Comparison of ENCODE assay signal across 25 cellular contexts in genomic region chr11:79013509-79013908, GRCh38.
DNase-seq lines count a peak whose midpoint lies in the region; ATAC-seq, FAIRE-seq and TF ChIP-seq lines count a peak whose summit lies in the region.
"Had no signal": no experiment of that assay in that cellular context is flagged by ENCODE, and none has a peak within 500 bp of the region (broad histone marks: within the 10 kb centered on the region; RNA-seq: fewer than 3 reads in every experiment).

No MANE protein-coding gene starts in this region.

- H3K9me1 ChIP-seq in IMR-90 (ENCODE audit: insufficient read depth, low read length): peaks cover 8% of the 10 kb centered on the region; the same call in 1 of the 2 replicates
- no peaks in the 10 kb centered on the region for H3K9me1 ChIP-seq in endothelial cell of umbilical vein (replicated peaks; ENCODE audit: control insufficient read depth, extremely low read depth, insufficient read depth, low read length)
- no peaks in the 10 kb centered on the region for H3K9me1 ChIP-seq in keratinocyte (ENCODE audit: control insufficient read depth, extremely low read depth, insufficient read depth, low read length)

- H3K4me3 ChIP-seq in IMR-90 (ENCODE audit: insufficient read depth, low read depth, low read length) (no peak overlapping the region), endothelial cell of umbilical vein (replicated peaks in 1 of 3; ENCODE audit: insufficient read depth in 1 of 3, low read depth in 1 of 3, low read length in 3 of 3) (no peak overlapping the region), keratinocyte (ENCODE audit: control insufficient read depth in 2 of 3, extremely low read depth in 1 of 3, insufficient read depth in 2 of 3, low read depth in 1 of 3, low read length in 3 of 3) (no peak overlapping the region), SJCRH30 (no peak overlapping the region)

- in situ Hi-C loops in ACHN (cut with HindIII; ENCODE audit: low pct_ligation_motif_present, low pct_unique_long_range_greater_than_20kb, low sequenced_read_pairs) (no loop called here), IMR-90 (cut with MboI; ENCODE audit: low sequenced_read_pairs) (no loop called here)

- H2BK120ac ChIP-seq in IMR-90 (ENCODE audit: low read depth, low read length): no peak overlapping the region

- no peak for TF ChIP-seq CTCF in IMR-90 (conservative IDR thresholded peaks at IDR 0.05; ENCODE audit: low read depth, low read length)
- TF ChIP-seq CTCF in endothelial cell of umbilical vein (IDR thresholded peaks at IDR 0.05; ENCODE audit: extremely low read depth in 1 of 2, insufficient read depth in 1 of 2, low read depth in 1 of 2, low read length in 2 of 2): no peak
- no peak for TF ChIP-seq CTCF in keratinocyte (optimal IDR thresholded peaks at IDR 0.05 in 1 of 3, IDR thresholded peaks at IDR 0.05 in 1 of 3, conservative IDR thresholded peaks at IDR 0.05 in 1 of 3; ENCODE audit: extremely low read depth in 1 of 3, insufficient read depth in 2 of 3, low read length in 3 of 3)

- dilution Hi-C loops in IMR-90 (cut with HindIII; ENCODE audit: low sequenced_read_pairs, unreplicated experiment): no loop called here
- dilution Hi-C loops in endothelial cell of umbilical vein (cut with MboI; ENCODE audit: extremely low pct_ligation_motif_present, low sequenced_read_pairs): no loop called here
- dilution Hi-C loops in keratinocyte (cut with MboI; ENCODE audit: extremely low pct_ligation_motif_present, low sequenced_read_pairs): no loop called here

- FAIRE-seq in endothelial cell of umbilical vein (lab: Jason Lieb, UNC): no peak
- peak; percentile 61 for FAIRE-seq in keratinocyte (lab: Jason Lieb, UNC)
- FAIRE-seq: GM19239, H1, kidney had no signal

- TF ChIP-seq POLR2A in IMR-90 (IDR thresholded peaks at IDR 0.05; ENCODE audit: low read depth, low read length): no peak
- TF ChIP-seq POLR2A in endothelial cell of umbilical vein (IDR thresholded peaks at IDR 0.05; ENCODE audit: low read depth, low read length): no peak

- no peaks in the 10 kb centered on the region for H3K27me3 ChIP-seq in IMR-90 (ENCODE audit: control insufficient read depth, insufficient read depth, low read length)
- H3K27me3 ChIP-seq in endothelial cell of umbilical vein (ENCODE audit: control insufficient read depth in 2 of 2, insufficient read depth in 2 of 2, low read length in 2 of 2): peaks cover 0 to 4% of the 10 kb centered on the region in 2 experiments
- H3K27me3 ChIP-seq in keratinocyte (ENCODE audit: control insufficient read depth, extremely low read depth, insufficient read depth, low read length): no peaks in the 10 kb centered on the region
- no peaks in the 10 kb centered on the region for H3K27me3 ChIP-seq in SJCRH30
- H3K27me3 ChIP-seq: BE2C had no signal

- no peak for TF ChIP-seq RAD21 in IMR-90 (IDR thresholded peaks at IDR 0.05; ENCODE audit: low read length)

- 90% methylated on average over 2 of the region's 3 CpGs; no CpG with 5 or more reads in 1 of the 2 experiments for whole genome bisulfite sequencing in IMR-90 (ENCODE audit: extremely low coverage in 2 of 2, insufficient read length in 1 of 2), 2 experiments

- CTCF ChIA-PET in IMR-90 (lab: Yijun Ruan, JAX) (interaction anchor here (0.6 kb wide), 1 partner anchor 73 kb away, joined by 3 read pairs; no protein-coding TSS in a partner anchor), endothelial cell of umbilical vein (lab: Charles Lee) (interaction anchor here (0.9 kb wide), 1 partner anchor 111 kb away, joined by 3 read pairs; no protein-coding TSS in a partner anchor)

- no peak overlapping the region for H3K4me2 ChIP-seq in IMR-90 (ENCODE audit: low read depth, low read length)
- no peak overlapping the region for H3K4me2 ChIP-seq in endothelial cell of umbilical vein (ENCODE audit: insufficient read depth, low read length)
- H3K4me2 ChIP-seq in keratinocyte (ENCODE audit: control insufficient read depth, extremely low read depth, insufficient read depth, low read depth, low read length): no peak overlapping the region

- H3K27ac ChIP-seq in IMR-90 (ENCODE audit: insufficient read depth, low read length) (no peak overlapping the region), endothelial cell of umbilical vein (ENCODE audit: insufficient read depth, low read depth, low read length) (no peak overlapping the region), keratinocyte (ENCODE audit: control insufficient read depth, insufficient read depth, low read length) (no peak overlapping the region), SJCRH30 (no peak overlapping the region)
- H3K27ac ChIP-seq: 22Rv1 had no signal

- POLR2A ChIA-PET in IMR-90 (lab: Charles Lee; ENCODE audit: unreplicated experiment): no interaction called here
- POLR2A ChIA-PET in endothelial cell of umbilical vein (lab: Charles Lee): no interaction called here

- BruUV-seq in IMR-90 (replicated peaks; lab: Mats Ljungman, UMichigan) (no TSS peak), endothelial cell of umbilical vein (replicated peaks; lab: Mats Ljungman, UMichigan) (no TSS peak)

- H3K18ac ChIP-seq in IMR-90 (ENCODE audit: low read depth, low read length): peak overlapping the region; percentile 61

- H2AK5ac ChIP-seq in IMR-90 (ENCODE audit: low read depth, low read length): no peak overlapping the region

- ATAC-seq in IMR-90 (ENCODE audit: low read depth) (no peak; the same call in 1 of the 2 replicates), HG02610 (IDR thresholded peaks at IDR 0.05; ENCODE audit: unreplicated experiment) (no peak)
- ATAC-seq: Right ventricle myocardium inferior, WTC11 had no signal

- no peak overlapping the region; the same call in 1 of the 2 replicates for H4K91ac ChIP-seq in IMR-90 (ENCODE audit: insufficient read depth, low read depth, low read length)

- peak overlapping the region in 1 of 2 experiments; percentile 33; a peak in 2 of 4 replicates for H4K8ac ChIP-seq in IMR-90 (ENCODE audit: low read depth in 2 of 2, low read length in 2 of 2)

- H3K36me3 ChIP-seq in IMR-90 (ENCODE audit: control insufficient read depth, insufficient read depth, low read length): no peaks in the 10 kb centered on the region
- H3K36me3 ChIP-seq in endothelial cell of umbilical vein (ENCODE audit: control insufficient read depth in 2 of 2, extremely low read depth in 1 of 2, insufficient read depth in 2 of 2, low read length in 2 of 2): no peaks in the 10 kb centered on the region
- no peaks in the 10 kb centered on the region for H3K36me3 ChIP-seq in keratinocyte (ENCODE audit: control insufficient read depth in 2 of 2, extremely low read depth in 1 of 2, insufficient read depth in 2 of 2, low read length in 2 of 2)
- H3K36me3 ChIP-seq in SJCRH30: no peaks in the 10 kb centered on the region
- H3K36me3 ChIP-seq: BE2C had no signal

- H3K23ac ChIP-seq in IMR-90 (ENCODE audit: low read depth, low read length): no peak overlapping the region

- no peak overlapping the region for H2BK15ac ChIP-seq in IMR-90 (ENCODE audit: low read depth, low read length)

- H3K9me3 ChIP-seq in IMR-90 (ENCODE audit: control insufficient read depth, insufficient read depth, low read length): no peaks in the 10 kb centered on the region
- no peaks in the 10 kb centered on the region for H3K9me3 ChIP-seq in endothelial cell of umbilical vein (replicated peaks; ENCODE audit: control insufficient read depth, insufficient read depth, low read length)
- H3K9me3 ChIP-seq in keratinocyte (ENCODE audit: control insufficient read depth, low read depth, low read length): no peaks in the 10 kb centered on the region
- H3K9me3 ChIP-seq in SJCRH30 (replicated peaks): no peaks in the 10 kb centered on the region

- H3K79me1 ChIP-seq in IMR-90 (ENCODE audit: low read depth in 1 of 2, low read length in 2 of 2): no peaks in the 10 kb centered on the region

- H2AFZ ChIP-seq in IMR-90 (replicated peaks; ENCODE audit: low read length, poor library complexity) (no peak overlapping the region), endothelial cell of umbilical vein (ENCODE audit: low read depth, low read length) (peak overlapping the region; percentile 77), keratinocyte (ENCODE audit: control insufficient read depth, low read length) (peak overlapping the region; percentile 23)

- H3K79me2 ChIP-seq in endothelial cell of umbilical vein (ENCODE audit: control insufficient read depth, insufficient read depth, low read length) (no peaks in the 10 kb centered on the region), keratinocyte (ENCODE audit: control insufficient read depth, insufficient read depth, low read length) (no peaks in the 10 kb centered on the region)

- no peak overlapping the region for H2BK5ac ChIP-seq in IMR-90 (ENCODE audit: low read depth, low read length, poor library complexity, severe bottlenecking)

- no peak overlapping the region for H3K4ac ChIP-seq in IMR-90 (ENCODE audit: low read depth, low read length)

- H3K56ac ChIP-seq in IMR-90 (ENCODE audit: extremely low read depth, insufficient read depth, low read length): no peak overlapping the region

- peak; percentile 1 for DNase-seq in ACHN
- peak; percentile 50 for DNase-seq in IMR-90
- DNase-seq in endothelial cell of umbilical vein (ENCODE audit: low read depth, low spot score): peak; percentile 10
- DNase-seq in keratinocyte (ENCODE audit: low read depth, low spot score): no peak
- no peak for DNase-seq in NCI-H187 treated with DMSO at 0.1 percent for 48 hours (lab: John Stamatoyannopoulos, UW)
- no peak for DNase-seq in activated CD4-positive, alpha-beta T cell treated with anti-CD3 and anti-CD28 coated beads for 4 hours
- no peak for DNase-seq in SJCRH30
- DNase-seq: activated CD4-positive, alpha-beta memory T cell treated with anti-CD3 and anti-CD28 coated beads, Interleukin-2, amount 10 ng/mL, durations not matched to agents 7 days and 5 days; activated effector memory CD4-positive, alpha-beta T cell treated with anti-CD3 and anti-CD28 coated beads, Interleukin-2, amount 50 U/mL, for 16 hours; COR-L47; effector CD8-positive, alpha-beta T cell; kidney; NCI-H2107; NCI-H526 treated with DMSO at 0.1 percent for 48 hours; occipital lobe; retina; T-helper 9 cell; trophoblast cell had no signal

- no peak overlapping the region for H3K14ac ChIP-seq in IMR-90 (replicated peaks; ENCODE audit: low read depth, low read length)

- peak overlapping the region; percentile 64; the same call in 1 of the 2 replicates for H4K5ac ChIP-seq in IMR-90 (ENCODE audit: low read depth, low read length)

- H2BK20ac ChIP-seq in IMR-90 (ENCODE audit: low read depth, low read length): no peak overlapping the region

- no peaks in the 10 kb centered on the region for H4K20me1 ChIP-seq in IMR-90 (ENCODE audit: insufficient read depth, low read length)
- H4K20me1 ChIP-seq in endothelial cell of umbilical vein (replicated peaks; ENCODE audit: control insufficient read depth, extremely low read depth, insufficient read depth, low read length): no peaks in the 10 kb centered on the region
- H4K20me1 ChIP-seq in keratinocyte (ENCODE audit: control insufficient read depth, extremely low read depth, insufficient read depth, low read length): no peaks in the 10 kb centered on the region

- H3K9ac ChIP-seq in IMR-90 (ENCODE audit: low read depth, low read length) (no peak overlapping the region), endothelial cell of umbilical vein (replicated peaks; ENCODE audit: extremely low read depth, insufficient read depth, low read length) (no peak overlapping the region), keratinocyte (ENCODE audit: control insufficient read depth, extremely low read depth, insufficient read depth, low read length) (no peak overlapping the region)

- H3K4me1 ChIP-seq in IMR-90 (ENCODE audit: control insufficient read depth, insufficient read depth, low read length): peaks cover 10% of the 10 kb centered on the region; the same call in 1 of the 2 replicates
- H3K4me1 ChIP-seq in endothelial cell of umbilical vein (ENCODE audit: control insufficient read depth, extremely low read depth, insufficient read depth, low read length): peaks cover 18% of the 10 kb centered on the region
- H3K4me1 ChIP-seq in keratinocyte (ENCODE audit: control insufficient read depth, extremely low read depth, insufficient read depth, low read length): peaks cover 18% of the 10 kb centered on the region
- H3K4me1 ChIP-seq in SJCRH30: no peaks in the 10 kb centered on the region

- intact Hi-C loops in IMR-90 (cut with micrococcal nuclease) (no loop called here), endothelial cell of umbilical vein (cut with micrococcal nuclease) (no loop called here)

- no peak overlapping the region for H2AK9ac ChIP-seq in IMR-90 (replicated peaks; ENCODE audit: low read depth, low read length, poor library complexity)

Comparison
In these comparisons a context has a peak if more than half of its experiments do, and no peak if none do; other contexts are left out.
1. DNase-seq: peak in ACHN (single experiment), IMR-90 (single experiment) and endothelial cell of umbilical vein (single experiment); none in keratinocyte (single experiment), NCI-H187 treated with DMSO at 0.1 percent for 48 hours (single experiment), activated CD4-positive, alpha-beta T cell treated with anti-CD3 and anti-CD28 coated beads for 4 hours (0 of 2) and SJCRH30 (0 of 2).